ENCODE assay signal across 1 cellular context in genomic region chr19:39246951-39247669, GRCh38.
A peak's percentile ranks its signal among the peaks of the same experiment; 100 is the strongest.
TF ChIP-seq lines count a peak whose summit lies in the region.

No MANE protein-coding gene starts in this region.

TF ChIP-seq in WTC11, 78 proteins besides CTCF, POLR2A, EP300 and RAD21 (continued from another document and continues in another):
- peak; percentile 43; the same call in 1 of the 2 replicates for TF ChIP-seq NR2C2 (CRISPR knock-in tag; IDR thresholded peaks at IDR 0.05)
- TF ChIP-seq ATF1 (CRISPR knock-in tag; IDR thresholded peaks at IDR 0.05) = no peak
- peak; percentile 78; the same call in 1 of the 2 replicates for TF ChIP-seq USF1 (CRISPR knock-in tag; IDR thresholded peaks at IDR 0.05)
- TF ChIP-seq MYBL2 (CRISPR knock-in tag; IDR thresholded peaks at IDR 0.05) = peak; percentile 91
- TF ChIP-seq CREM (CRISPR knock-in tag; IDR thresholded peaks at IDR 0.05) = peak; percentile 54; the same call in 1 of the 2 replicates
- no peak for TF ChIP-seq ESRRA (CRISPR knock-in tag; IDR thresholded peaks at IDR 0.05; ENCODE audit: borderline replicate concordance)
- TF ChIP-seq TEAD4 (CRISPR knock-in tag; IDR thresholded peaks at IDR 0.05) = peak; percentile 60; the same call in 1 of the 2 replicates
- TF ChIP-seq, protein P1, sequence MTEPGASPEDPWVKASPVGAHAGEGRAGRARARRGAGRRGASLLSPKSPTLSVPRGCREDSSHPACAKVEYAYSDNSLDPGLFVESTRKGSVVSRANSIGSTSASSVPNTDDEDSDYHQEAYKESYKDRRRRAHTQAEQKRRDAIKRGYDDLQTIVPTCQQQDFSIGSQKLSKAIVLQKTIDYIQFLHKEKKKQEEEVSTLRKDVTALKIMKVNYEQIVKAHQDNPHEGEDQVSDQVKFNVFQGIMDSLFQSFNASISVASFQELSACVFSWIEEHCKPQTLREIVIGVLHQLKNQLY (CRISPR knock-in tag; IDR thresholded peaks at IDR 0.05) = no peak
- TF ChIP-seq E2F1 (CRISPR knock-in tag; IDR thresholded peaks at IDR 0.05) = peak; percentile 94
- TF ChIP-seq ZBTB43 (CRISPR knock-in tag; IDR thresholded peaks at IDR 0.05) = peak; percentile 80; the same call in 1 of the 2 replicates
- no peak for TF ChIP-seq ZMAT4 (CRISPR knock-in tag; IDR thresholded peaks at IDR 0.05)
- no peak for TF ChIP-seq MXD4 (CRISPR knock-in tag; IDR thresholded peaks at IDR 0.05; ENCODE audit: borderline replicate concordance)
- TF ChIP-seq, protein P2, sequence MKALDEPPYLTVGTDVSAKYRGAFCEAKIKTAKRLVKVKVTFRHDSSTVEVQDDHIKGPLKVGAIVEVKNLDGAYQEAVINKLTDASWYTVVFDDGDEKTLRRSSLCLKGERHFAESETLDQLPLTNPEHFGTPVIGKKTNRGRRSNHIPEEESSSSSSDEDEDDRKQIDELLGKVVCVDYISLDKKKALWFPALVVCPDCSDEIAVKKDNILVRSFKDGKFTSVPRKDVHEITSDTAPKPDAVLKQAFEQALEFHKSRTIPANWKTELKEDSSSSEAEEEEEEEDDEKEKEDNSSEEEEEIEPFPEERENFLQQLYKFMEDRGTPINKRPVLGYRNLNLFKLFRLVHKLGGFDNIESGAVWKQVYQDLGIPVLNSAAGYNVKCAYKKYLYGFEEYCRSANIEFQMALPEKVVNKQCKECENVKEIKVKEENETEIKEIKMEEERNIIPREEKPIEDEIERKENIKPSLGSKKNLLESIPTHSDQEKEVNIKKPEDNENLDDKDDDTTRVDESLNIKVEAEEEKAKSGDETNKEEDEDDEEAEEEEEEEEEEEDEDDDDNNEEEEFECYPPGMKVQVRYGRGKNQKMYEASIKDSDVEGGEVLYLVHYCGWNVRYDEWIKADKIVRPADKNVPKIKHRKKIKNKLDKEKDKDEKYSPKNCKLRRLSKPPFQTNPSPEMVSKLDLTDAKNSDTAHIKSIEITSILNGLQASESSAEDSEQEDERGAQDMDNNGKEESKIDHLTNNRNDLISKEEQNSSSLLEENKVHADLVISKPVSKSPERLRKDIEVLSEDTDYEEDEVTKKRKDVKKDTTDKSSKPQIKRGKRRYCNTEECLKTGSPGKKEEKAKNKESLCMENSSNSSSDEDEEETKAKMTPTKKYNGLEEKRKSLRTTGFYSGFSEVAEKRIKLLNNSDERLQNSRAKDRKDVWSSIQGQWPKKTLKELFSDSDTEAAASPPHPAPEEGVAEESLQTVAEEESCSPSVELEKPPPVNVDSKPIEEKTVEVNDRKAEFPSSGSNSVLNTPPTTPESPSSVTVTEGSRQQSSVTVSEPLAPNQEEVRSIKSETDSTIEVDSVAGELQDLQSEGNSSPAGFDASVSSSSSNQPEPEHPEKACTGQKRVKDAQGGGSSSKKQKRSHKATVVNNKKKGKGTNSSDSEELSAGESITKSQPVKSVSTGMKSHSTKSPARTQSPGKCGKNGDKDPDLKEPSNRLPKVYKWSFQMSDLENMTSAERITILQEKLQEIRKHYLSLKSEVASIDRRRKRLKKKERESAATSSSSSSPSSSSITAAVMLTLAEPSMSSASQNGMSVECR (CRISPR knock-in tag; IDR thresholded peaks at IDR 0.05; ENCODE audit: borderline replicate concordance) = no peak; the same call in 1 of the 2 replicates
- TF ChIP-seq, protein P3, sequence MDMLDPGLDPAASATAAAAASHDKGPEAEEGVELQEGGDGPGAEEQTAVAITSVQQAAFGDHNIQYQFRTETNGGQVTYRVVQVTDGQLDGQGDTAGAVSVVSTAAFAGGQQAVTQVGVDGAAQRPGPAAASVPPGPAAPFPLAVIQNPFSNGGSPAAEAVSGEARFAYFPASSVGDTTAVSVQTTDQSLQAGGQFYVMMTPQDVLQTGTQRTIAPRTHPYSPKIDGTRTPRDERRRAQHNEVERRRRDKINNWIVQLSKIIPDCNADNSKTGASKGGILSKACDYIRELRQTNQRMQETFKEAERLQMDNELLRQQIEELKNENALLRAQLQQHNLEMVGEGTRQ (CRISPR knock-in tag; IDR thresholded peaks at IDR 0.05) = peak; percentile 53
- TF ChIP-seq ZNF281 (CRISPR knock-in tag; IDR thresholded peaks at IDR 0.05) = peak; percentile 85; the same call in 1 of the 2 replicates
- TF ChIP-seq ZNF396 (CRISPR knock-in tag; IDR thresholded peaks at IDR 0.05; ENCODE audit: borderline replicate concordance) = no peak
- TF ChIP-seq JAZF1 (CRISPR knock-in tag; IDR thresholded peaks at IDR 0.05) = no peak
- TF ChIP-seq, protein P4, sequence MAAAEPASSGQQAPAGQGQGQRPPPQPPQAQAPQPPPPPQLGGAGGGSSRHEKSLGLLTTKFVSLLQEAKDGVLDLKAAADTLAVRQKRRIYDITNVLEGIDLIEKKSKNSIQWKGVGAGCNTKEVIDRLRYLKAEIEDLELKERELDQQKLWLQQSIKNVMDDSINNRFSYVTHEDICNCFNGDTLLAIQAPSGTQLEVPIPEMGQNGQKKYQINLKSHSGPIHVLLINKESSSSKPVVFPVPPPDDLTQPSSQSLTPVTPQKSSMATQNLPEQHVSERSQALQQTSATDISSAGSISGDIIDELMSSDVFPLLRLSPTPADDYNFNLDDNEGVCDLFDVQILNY (CRISPR knock-in tag; IDR thresholded peaks at IDR 0.05) = no peak; the same call in 1 of the 2 replicates
- TF ChIP-seq E2F4 (CRISPR knock-in tag; IDR thresholded peaks at IDR 0.05; ENCODE audit: borderline replicate concordance, low read depth) = peak; percentile 61
- TF ChIP-seq RELA (CRISPR knock-in tag; IDR thresholded peaks at IDR 0.05; ENCODE audit: borderline replicate concordance) = peak; percentile 75; the same call in 1 of the 2 replicates
- TF ChIP-seq EMX1 (CRISPR knock-in tag; IDR thresholded peaks at IDR 0.05) = no peak
- TF ChIP-seq ERG (CRISPR knock-in tag; IDR thresholded peaks at IDR 0.05) = no peak
- peak; percentile 76; the same call in 1 of the 2 replicates for TF ChIP-seq ZBTB21 (CRISPR knock-in tag; IDR thresholded peaks at IDR 0.05; ENCODE audit: borderline replicate concordance)
- TF ChIP-seq, protein P5, sequence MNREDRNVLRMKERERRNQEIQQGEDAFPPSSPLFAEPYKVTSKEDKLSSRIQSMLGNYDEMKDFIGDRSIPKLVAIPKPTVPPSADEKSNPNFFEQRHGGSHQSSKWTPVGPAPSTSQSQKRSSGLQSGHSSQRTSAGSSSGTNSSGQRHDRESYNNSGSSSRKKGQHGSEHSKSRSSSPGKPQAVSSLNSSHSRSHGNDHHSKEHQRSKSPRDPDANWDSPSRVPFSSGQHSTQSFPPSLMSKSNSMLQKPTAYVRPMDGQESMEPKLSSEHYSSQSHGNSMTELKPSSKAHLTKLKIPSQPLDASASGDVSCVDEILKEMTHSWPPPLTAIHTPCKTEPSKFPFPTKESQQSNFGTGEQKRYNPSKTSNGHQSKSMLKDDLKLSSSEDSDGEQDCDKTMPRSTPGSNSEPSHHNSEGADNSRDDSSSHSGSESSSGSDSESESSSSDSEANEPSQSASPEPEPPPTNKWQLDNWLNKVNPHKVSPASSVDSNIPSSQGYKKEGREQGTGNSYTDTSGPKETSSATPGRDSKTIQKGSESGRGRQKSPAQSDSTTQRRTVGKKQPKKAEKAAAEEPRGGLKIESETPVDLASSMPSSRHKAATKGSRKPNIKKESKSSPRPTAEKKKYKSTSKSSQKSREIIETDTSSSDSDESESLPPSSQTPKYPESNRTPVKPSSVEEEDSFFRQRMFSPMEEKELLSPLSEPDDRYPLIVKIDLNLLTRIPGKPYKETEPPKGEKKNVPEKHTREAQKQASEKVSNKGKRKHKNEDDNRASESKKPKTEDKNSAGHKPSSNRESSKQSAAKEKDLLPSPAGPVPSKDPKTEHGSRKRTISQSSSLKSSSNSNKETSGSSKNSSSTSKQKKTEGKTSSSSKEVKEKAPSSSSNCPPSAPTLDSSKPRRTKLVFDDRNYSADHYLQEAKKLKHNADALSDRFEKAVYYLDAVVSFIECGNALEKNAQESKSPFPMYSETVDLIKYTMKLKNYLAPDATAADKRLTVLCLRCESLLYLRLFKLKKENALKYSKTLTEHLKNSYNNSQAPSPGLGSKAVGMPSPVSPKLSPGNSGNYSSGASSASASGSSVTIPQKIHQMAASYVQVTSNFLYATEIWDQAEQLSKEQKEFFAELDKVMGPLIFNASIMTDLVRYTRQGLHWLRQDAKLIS (CRISPR knock-in tag; IDR thresholded peaks at IDR 0.05; ENCODE audit: borderline replicate concordance) = no peak; the same call in 1 of the 2 replicates
- TF ChIP-seq, protein P6, sequence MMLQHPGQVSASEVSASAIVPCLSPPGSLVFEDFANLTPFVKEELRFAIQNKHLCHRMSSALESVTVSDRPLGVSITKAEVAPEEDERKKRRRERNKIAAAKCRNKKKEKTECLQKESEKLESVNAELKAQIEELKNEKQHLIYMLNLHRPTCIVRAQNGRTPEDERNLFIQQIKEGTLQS (CRISPR knock-in tag; conservative IDR thresholded peaks at IDR 0.05) = no peak
- no peak for TF ChIP-seq RORB (CRISPR knock-in tag; IDR thresholded peaks at IDR 0.05)
- no peak for TF ChIP-seq ZNF671 (CRISPR knock-in tag; IDR thresholded peaks at IDR 0.05)
- TF ChIP-seq, protein P7, sequence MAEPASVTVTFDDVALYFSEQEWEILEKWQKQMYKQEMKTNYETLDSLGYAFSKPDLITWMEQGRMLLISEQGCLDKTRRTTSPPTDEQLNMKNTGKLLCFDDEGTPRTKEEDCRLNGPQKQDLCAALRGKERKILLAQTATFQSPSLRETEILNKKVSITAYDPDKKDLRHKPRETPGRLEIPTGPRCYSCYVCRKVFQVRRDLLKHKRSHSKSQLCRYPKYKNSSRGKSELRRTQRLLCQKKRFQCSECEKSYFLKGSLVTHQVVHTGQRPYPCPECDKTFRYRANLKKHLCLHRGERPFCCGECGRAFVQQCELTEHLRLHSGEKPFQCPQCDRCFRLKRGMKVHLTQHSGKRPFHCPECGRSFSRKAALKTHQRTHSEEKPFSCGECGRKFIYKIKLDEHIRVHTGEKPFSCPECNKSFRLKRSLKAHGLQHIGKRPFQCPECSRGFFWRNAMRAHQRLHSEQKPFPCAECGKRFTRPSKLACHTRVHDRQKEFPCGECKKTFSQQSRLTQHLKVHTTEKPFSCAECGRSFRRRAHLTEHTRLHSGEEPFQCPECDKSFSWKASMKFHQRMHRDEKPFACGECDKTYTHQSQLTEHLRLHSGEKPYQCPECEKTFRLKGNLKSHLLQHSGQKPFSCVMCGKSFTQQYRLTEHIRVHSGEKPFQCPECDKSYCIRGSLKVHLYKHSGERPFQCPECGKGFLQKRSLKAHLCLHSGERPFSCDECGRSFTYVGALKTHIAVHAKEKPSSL (CRISPR knock-in tag; conservative IDR thresholded peaks at IDR 0.05) = no peak
